1 cellular context compared by ENCODE assay signal in the genomic region with DNA sequence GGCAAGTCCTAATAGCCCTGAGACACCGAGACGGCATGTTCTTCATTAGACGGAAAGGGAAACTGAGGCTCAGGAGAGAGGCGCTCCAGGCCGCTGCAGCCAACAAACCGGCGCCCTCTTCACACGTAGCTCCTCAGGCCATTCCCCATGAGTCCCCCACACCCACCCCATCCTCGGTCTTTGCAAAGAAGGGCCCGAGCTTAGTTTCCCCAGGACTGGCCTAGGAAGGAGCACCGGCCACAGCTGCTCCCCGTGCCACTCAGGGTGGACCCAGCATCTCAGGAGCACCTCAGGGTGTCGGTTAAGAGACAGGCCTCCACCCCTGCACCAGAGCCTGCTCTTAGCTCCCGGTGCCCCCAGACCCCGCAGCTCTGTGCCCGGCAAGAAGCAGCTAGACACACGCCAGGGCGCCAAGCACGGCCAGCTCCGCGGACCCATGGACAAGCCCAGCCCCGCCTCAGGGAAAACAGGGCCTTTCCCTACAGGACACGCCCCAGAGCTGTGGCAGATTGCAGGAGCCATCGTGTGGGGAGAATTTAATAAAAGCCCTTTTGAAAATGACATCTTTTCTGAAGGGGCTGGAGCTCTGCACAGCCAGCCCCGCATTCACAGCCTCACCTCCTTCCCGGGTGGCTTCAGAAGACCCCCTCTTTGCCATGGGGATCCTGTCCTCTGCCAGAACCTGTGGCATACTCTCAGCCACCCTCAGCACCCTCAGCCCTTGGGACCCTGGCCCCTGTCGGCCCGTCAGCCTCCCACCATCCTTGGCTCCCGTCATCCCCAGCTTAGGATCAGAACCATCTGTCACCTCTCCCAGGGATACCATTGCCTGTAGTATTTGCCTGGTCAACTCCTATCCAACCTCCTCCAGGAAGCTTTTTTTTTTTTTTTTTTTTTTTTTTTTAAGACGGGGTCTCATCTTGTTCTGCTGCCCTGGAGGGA.
TF ChIP-seq lines count a peak whose summit lies in the region.

No MANE protein-coding gene starts in this region.

TF ChIP-seq in WTC11, 78 proteins besides CTCF, POLR2A, EP300 and RAD21:
- no peak for TF ChIP-seq ZSCAN18 (CRISPR knock-in tag; IDR thresholded peaks at IDR 0.05)
- no peak for TF ChIP-seq NFE2L1 (CRISPR knock-in tag; IDR thresholded peaks at IDR 0.05)
- TF ChIP-seq GRHL2 (CRISPR knock-in tag; IDR thresholded peaks at IDR 0.05; ENCODE audit: insufficient replicate concordance, severe bottlenecking): no peak
- no peak for TF ChIP-seq NR2C2 (CRISPR knock-in tag; IDR thresholded peaks at IDR 0.05)
- no peak for TF ChIP-seq TP53 (CRISPR knock-in tag; IDR thresholded peaks at IDR 0.05)
- TF ChIP-seq, protein P1, sequence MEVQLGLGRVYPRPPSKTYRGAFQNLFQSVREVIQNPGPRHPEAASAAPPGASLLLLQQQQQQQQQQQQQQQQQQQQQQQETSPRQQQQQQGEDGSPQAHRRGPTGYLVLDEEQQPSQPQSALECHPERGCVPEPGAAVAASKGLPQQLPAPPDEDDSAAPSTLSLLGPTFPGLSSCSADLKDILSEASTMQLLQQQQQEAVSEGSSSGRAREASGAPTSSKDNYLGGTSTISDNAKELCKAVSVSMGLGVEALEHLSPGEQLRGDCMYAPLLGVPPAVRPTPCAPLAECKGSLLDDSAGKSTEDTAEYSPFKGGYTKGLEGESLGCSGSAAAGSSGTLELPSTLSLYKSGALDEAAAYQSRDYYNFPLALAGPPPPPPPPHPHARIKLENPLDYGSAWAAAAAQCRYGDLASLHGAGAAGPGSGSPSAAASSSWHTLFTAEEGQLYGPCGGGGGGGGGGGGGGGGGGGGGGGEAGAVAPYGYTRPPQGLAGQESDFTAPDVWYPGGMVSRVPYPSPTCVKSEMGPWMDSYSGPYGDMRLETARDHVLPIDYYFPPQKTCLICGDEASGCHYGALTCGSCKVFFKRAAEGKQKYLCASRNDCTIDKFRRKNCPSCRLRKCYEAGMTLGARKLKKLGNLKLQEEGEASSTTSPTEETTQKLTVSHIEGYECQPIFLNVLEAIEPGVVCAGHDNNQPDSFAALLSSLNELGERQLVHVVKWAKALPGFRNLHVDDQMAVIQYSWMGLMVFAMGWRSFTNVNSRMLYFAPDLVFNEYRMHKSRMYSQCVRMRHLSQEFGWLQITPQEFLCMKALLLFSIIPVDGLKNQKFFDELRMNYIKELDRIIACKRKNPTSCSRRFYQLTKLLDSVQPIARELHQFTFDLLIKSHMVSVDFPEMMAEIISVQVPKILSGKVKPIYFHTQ (CRISPR knock-in tag; IDR thresholded peaks at IDR 0.05): no peak
- TF ChIP-seq RORB (CRISPR knock-in tag; IDR thresholded peaks at IDR 0.05): no peak
- no peak for TF ChIP-seq ELF4 (CRISPR knock-in tag; IDR thresholded peaks at IDR 0.05; ENCODE audit: low read depth)
- TF ChIP-seq IRF2 (CRISPR knock-in tag; IDR thresholded peaks at IDR 0.05; ENCODE audit: borderline replicate concordance, low read depth): no peak
- TF ChIP-seq IRF1 (CRISPR knock-in tag; IDR thresholded peaks at IDR 0.05): no peak
- TF ChIP-seq, protein P2, sequence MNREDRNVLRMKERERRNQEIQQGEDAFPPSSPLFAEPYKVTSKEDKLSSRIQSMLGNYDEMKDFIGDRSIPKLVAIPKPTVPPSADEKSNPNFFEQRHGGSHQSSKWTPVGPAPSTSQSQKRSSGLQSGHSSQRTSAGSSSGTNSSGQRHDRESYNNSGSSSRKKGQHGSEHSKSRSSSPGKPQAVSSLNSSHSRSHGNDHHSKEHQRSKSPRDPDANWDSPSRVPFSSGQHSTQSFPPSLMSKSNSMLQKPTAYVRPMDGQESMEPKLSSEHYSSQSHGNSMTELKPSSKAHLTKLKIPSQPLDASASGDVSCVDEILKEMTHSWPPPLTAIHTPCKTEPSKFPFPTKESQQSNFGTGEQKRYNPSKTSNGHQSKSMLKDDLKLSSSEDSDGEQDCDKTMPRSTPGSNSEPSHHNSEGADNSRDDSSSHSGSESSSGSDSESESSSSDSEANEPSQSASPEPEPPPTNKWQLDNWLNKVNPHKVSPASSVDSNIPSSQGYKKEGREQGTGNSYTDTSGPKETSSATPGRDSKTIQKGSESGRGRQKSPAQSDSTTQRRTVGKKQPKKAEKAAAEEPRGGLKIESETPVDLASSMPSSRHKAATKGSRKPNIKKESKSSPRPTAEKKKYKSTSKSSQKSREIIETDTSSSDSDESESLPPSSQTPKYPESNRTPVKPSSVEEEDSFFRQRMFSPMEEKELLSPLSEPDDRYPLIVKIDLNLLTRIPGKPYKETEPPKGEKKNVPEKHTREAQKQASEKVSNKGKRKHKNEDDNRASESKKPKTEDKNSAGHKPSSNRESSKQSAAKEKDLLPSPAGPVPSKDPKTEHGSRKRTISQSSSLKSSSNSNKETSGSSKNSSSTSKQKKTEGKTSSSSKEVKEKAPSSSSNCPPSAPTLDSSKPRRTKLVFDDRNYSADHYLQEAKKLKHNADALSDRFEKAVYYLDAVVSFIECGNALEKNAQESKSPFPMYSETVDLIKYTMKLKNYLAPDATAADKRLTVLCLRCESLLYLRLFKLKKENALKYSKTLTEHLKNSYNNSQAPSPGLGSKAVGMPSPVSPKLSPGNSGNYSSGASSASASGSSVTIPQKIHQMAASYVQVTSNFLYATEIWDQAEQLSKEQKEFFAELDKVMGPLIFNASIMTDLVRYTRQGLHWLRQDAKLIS (CRISPR knock-in tag; IDR thresholded peaks at IDR 0.05; ENCODE audit: borderline replicate concordance): no peak
- TF ChIP-seq, protein P3, sequence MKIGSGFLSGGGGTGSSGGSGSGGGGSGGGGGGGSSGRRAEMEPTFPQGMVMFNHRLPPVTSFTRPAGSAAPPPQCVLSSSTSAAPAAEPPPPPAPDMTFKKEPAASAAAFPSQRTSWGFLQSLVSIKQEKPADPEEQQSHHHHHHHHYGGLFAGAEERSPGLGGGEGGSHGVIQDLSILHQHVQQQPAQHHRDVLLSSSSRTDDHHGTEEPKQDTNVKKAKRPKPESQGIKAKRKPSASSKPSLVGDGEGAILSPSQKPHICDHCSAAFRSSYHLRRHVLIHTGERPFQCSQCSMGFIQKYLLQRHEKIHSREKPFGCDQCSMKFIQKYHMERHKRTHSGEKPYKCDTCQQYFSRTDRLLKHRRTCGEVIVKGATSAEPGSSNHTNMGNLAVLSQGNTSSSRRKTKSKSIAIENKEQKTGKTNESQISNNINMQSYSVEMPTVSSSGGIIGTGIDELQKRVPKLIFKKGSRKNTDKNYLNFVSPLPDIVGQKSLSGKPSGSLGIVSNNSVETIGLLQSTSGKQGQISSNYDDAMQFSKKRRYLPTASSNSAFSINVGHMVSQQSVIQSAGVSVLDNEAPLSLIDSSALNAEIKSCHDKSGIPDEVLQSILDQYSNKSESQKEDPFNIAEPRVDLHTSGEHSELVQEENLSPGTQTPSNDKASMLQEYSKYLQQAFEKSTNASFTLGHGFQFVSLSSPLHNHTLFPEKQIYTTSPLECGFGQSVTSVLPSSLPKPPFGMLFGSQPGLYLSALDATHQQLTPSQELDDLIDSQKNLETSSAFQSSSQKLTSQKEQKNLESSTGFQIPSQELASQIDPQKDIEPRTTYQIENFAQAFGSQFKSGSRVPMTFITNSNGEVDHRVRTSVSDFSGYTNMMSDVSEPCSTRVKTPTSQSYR (CRISPR knock-in tag; IDR thresholded peaks at IDR 0.05): no peak
- no peak for TF ChIP-seq CREM (CRISPR knock-in tag; IDR thresholded peaks at IDR 0.05)
- TF ChIP-seq, protein P4, sequence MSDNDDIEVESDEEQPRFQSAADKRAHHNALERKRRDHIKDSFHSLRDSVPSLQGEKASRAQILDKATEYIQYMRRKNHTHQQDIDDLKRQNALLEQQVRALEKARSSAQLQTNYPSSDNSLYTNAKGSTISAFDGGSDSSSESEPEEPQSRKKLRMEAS (CRISPR knock-in tag; IDR thresholded peaks at IDR 0.05): no peak
- TF ChIP-seq ZNF263 (CRISPR knock-in tag; IDR thresholded peaks at IDR 0.05; ENCODE audit: low read depth): no peak
TF ChIP-seq in WTC11: peak in this region for 0.
